ENCODE assay signal across 13 cellular contexts in genomic region chr17:27539794-27540193, GRCh38.
DNase-seq lines count a peak whose midpoint lies in the region; ATAC-seq and TF ChIP-seq lines count a peak whose summit lies in the region.
"Had no signal": no experiment of that assay in that cellular context is flagged by ENCODE, and none has a peak within 500 bp of the region (broad histone marks: within the 10 kb centered on the region; RNA-seq: fewer than 3 reads in every experiment).

No MANE protein-coding gene starts in this region.

- ATAC-seq in right cardiac atrium: no peak
- no peak for ATAC-seq in Right ventricle myocardium superior (ENCODE audit: poor library complexity)
- peak in 1 of 4 donors; percentile 24 for ATAC-seq in psoas muscle
- ATAC-seq in HG03432 (IDR thresholded peaks at IDR 0.05; ENCODE audit: unreplicated experiment): no peak
- ATAC-seq: activated T-cell treated with anti-CD3 and anti-CD28 coated beads, Interleukin-2, amount 50 U/mL, for 4 hours had no signal

- WGBS in right cardiac atrium: 83% methylated on average over 2 of the region's 2 CpGs
- 83 to 88% methylated on average over 2 of the region's 2 CpGs for WGBS in esophagus squamous epithelium, 2 donors
- WGBS in psoas muscle, 3 donors: 56 to 87% (median 72%) methylated on average over 2 of the region's 2 CpGs

- H3K4me3 ChIP-seq in right cardiac atrium (ENCODE audit: low read length): no peak overlapping the region
- H3K4me3 ChIP-seq in esophagus squamous epithelium: no peak overlapping the region
- no peak overlapping the region for H3K4me3 ChIP-seq in psoas muscle
- H3K4me3 ChIP-seq in uterus: no peak overlapping the region
- H3K4me3 ChIP-seq: SJSA1 had no signal

- H3K9me3 ChIP-seq in right cardiac atrium (ENCODE audit: control insufficient read depth, low read length): no peaks in the 10 kb centered on the region
- no peaks in the 10 kb centered on the region for H3K9me3 ChIP-seq in esophagus squamous epithelium
- H3K9me3 ChIP-seq in psoas muscle: no peaks in the 10 kb centered on the region
- H3K9me3 ChIP-seq in uterus: no peaks in the 10 kb centered on the region
- H3K9me3 ChIP-seq: Caco-2, SJSA1 had no signal

- no peak for TF ChIP-seq CTCF in esophagus squamous epithelium (IDR thresholded peaks at IDR 0.05)
- TF ChIP-seq CTCF in psoas muscle (IDR thresholded peaks at IDR 0.05): no peak
- TF ChIP-seq CTCF in uterus (IDR thresholded peaks at IDR 0.05): no peak

- H3K4me1 ChIP-seq in right cardiac atrium (ENCODE audit: control insufficient read depth, insufficient read depth, low read length) (peaks cover 10% of the 10 kb centered on the region), esophagus squamous epithelium (peaks cover 14 to 71% (median 60%) of the 10 kb centered on the region in 3 donors), psoas muscle (peaks cover 15% of the 10 kb centered on the region), uterus (peaks cover 7 to 27% of the 10 kb centered on the region in 2 donors)

- H3K36me3 ChIP-seq in esophagus squamous epithelium: peaks cover 0 to 6% (median 0%) of the 10 kb centered on the region in 3 donors
- no peaks in the 10 kb centered on the region for H3K36me3 ChIP-seq in psoas muscle (ENCODE audit: insufficient read depth in 1 of 2, low read depth in 1 of 2)
- no peaks in the 10 kb centered on the region for H3K36me3 ChIP-seq in uterus
- H3K36me3 ChIP-seq: SJSA1 had no signal

- no peaks in the 10 kb centered on the region for H3K27me3 ChIP-seq in right cardiac atrium (ENCODE audit: control insufficient read depth, insufficient read depth)
- H3K27me3 ChIP-seq in esophagus squamous epithelium: no peaks in the 10 kb centered on the region
- no peaks in the 10 kb centered on the region for H3K27me3 ChIP-seq in psoas muscle (ENCODE audit: insufficient read depth in 3 of 3, low read length in 2 of 3)
- no peaks in the 10 kb centered on the region for H3K27me3 ChIP-seq in uterus
- H3K27me3 ChIP-seq: SJSA1 had no signal

- intact Hi-C loops in right cardiac atrium (cut with DNase I) (loop anchor here in 1 of 4 donors (10.0 kb wide), 1 partner anchor 45 kb away; no protein-coding TSS in a partner anchor), Right ventricle myocardium superior (cut with DNase I) (no loop called here), esophagus squamous epithelium (cut with DNase I) (no loop called here), psoas muscle (cut with DNase I) (loop anchor here in 1 of 2 donors (5.0 kb wide), 2 partner anchors 47 to 48 kb away; no protein-coding TSS in a partner anchor), uterus (cut with DNase I; ENCODE audit: low total_unique reads) (no loop called here)

- TF ChIP-seq POLR2A in esophagus squamous epithelium (IDR thresholded peaks at IDR 0.05) (no peak), uterus (IDR thresholded peaks at IDR 0.05) (no peak)

- H3K27ac ChIP-seq in right cardiac atrium (ENCODE audit: low read length): peak overlapping the region; percentile 25
- peak overlapping the region in 3 of 4 donors; percentile 2 to 82 (median 63) for H3K27ac ChIP-seq in esophagus squamous epithelium
- peak overlapping the region; percentile 76 for H3K27ac ChIP-seq in psoas muscle
- H3K27ac ChIP-seq in uterus: peak overlapping the region; percentile 67 to 79

- DNase-seq in right cardiac atrium (no peak), Right ventricle myocardium superior (no peak), esophagus squamous epithelium (lab: John Stamatoyannopoulos, UW) (no peak), psoas muscle (no peak), uterus (no peak), DMS 273 (lab: John Stamatoyannopoulos, UW; ENCODE audit: unreplicated experiment) (no peak), inferior parietal cortex (ENCODE audit: extremely low spot score) (no peak)
- DNase-seq: activated CD4-positive, alpha-beta T cell treated with anti-CD3 and anti-CD28 coated beads, Interleukin-2, amount 10 ng/mL, durations not matched to agents 24 days and 14 days; activated T-cell treated with anti-CD3 and anti-CD28 coated beads, Interleukin-2, amount 50 U/mL, for 4 hours; Caco-2; NCI-H1436 had no signal

Comparison
In these comparisons a context has a peak if more than half of its experiments do, and no peak if none do; other contexts are left out.
1. H3K27ac ChIP-seq: peak in every context shown above with its lines; median percentile 76 in psoas muscle; 73 in uterus; 63 in esophagus squamous epithelium; 25 in right cardiac atrium.